18 cellular contexts compared by ENCODE assay signal in the genomic region with DNA sequence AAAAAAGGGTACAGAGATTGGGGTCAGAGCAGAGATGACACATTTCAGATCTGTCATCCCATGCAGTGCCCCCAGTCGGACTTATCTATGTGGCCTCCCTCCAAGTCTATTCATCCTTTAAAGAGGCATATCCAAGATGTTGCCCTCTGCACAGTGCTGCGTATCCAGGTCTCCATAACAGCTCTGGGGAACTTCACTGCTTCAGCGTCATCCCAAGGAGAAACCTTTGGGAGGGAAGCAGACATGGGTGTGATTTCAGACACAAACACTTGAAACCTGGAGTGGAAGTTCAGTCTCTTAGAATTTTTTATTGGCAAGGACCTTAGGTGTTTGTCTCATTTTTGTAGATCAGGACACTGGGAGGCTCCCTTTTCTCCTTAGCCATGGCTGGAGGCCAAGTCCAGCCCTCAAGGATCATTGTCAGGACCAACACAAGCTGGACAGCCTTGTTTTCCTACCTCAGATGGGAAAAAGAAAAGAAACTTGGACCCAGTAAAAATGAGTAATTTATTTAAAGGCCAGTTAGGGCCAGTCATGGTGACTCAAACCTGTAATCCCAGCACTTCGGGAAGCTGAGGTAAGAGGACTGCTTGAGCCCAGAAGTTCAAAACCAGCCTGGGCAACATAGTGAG. TPM values are rescaled to one million over a fixed set of nuclear protein-coding genes. Genes with fewer than 3 reads are reported as not detected.
A peak's percentile ranks its signal among the peaks of the same experiment; 100 is the strongest.
DNase-seq lines count a peak whose midpoint lies in the region; ATAC-seq and TF ChIP-seq lines count a peak whose summit lies in the region.
"Had no signal": no experiment of that assay in that cellular context is flagged by ENCODE, and none has a peak within 500 bp of the region (broad histone marks: within the 10 kb centered on the region; RNA-seq: fewer than 3 reads in every experiment).

No MANE protein-coding gene starts in this region.

- no peaks in the 10 kb centered on the region for H3K9me3 Mint-ChIP-seq in activated T-cell treated with anti-CD3 and anti-CD28 coated beads, Interleukin-2, amount 50 U/mL, for 4 hours

- no peak for TF ChIP-seq POLR2A in adrenal gland (IDR thresholded peaks at IDR 0.05)

- ATAC-seq in HG03139 (IDR thresholded peaks at IDR 0.05; ENCODE audit: unreplicated experiment): no peak
- no peak for ATAC-seq in activated T-cell treated with anti-CD3 and anti-CD28 coated beads, Interleukin-2, amount 50 U/mL, for 4 hours
- no peak for ATAC-seq in HG02840 (IDR thresholded peaks at IDR 0.05; ENCODE audit: low FRiP score, unreplicated experiment)

- H3K36me3 Mint-ChIP-seq in activated T-cell treated with anti-CD3 and anti-CD28 coated beads, Interleukin-2, amount 50 U/mL, for 4 hours (ENCODE audit: insufficient read depth): no peaks in the 10 kb centered on the region

- no peak overlapping the region for H3K4me3 Mint-ChIP-seq in activated T-cell treated with anti-CD3 and anti-CD28 coated beads, Interleukin-2, amount 50 U/mL, for 4 hours

- no peaks in the 10 kb centered on the region for H3K9me3 ChIP-seq in adrenal gland (replicated peaks in 1 of 3)
- H3K9me3 ChIP-seq: HAP-1, suprapubic skin had no signal

- TF ChIP-seq CTCF in adrenal gland (IDR thresholded peaks at IDR 0.05): no peak

- in situ Hi-C loops in Caki2 (cut with HindIII; ENCODE audit: low pct_unique_long_range_greater_than_20kb, low sequenced_read_pairs): no loop called here

- H3K4me1 ChIP-seq in adrenal gland (replicated peaks in 1 of 2): peaks cover 0 to 3% of the 10 kb centered on the region in 2 donors
- H3K4me1 ChIP-seq: Caco-2, HAP-1, suprapubic skin had no signal

- no peak overlapping the region for H3K4me3 ChIP-seq in adrenal gland
- H3K4me3 ChIP-seq: HAP-1, suprapubic skin had no signal

- intact Hi-C loops in adrenal gland (cut with DNase I): loop anchor here in 1 of 2 donors (10.0 kb wide), 1 partner anchor 236 kb away; no protein-coding TSS in a partner anchor

- DNase-seq in Caki2 (ENCODE audit: low read depth) (peak; percentile 38), HT1080 (ENCODE audit: low read depth) (peak; percentile 66), adrenal gland (peak; percentile 68 to 87 (median 80)), iris pigment epithelial cell (ENCODE audit: low read depth) (peak; percentile 11)
- DNase-seq in stimulated activated CD4-positive, alpha-beta T cell treated with anti-CD3 and anti-CD28 coated beads, Interleukin-12 subunit alpha, Interleukin-12 subunit beta, amount 100 ng/mL, for 4 hours: no peak
- DNase-seq in activated T-cell treated with anti-CD3 and anti-CD28 coated beads, Interleukin-2, amount 50 U/mL, for 4 hours: no peak
- DNase-seq: activated CD4-positive, alpha-beta T cell treated with anti-CD3 and anti-CD28 coated beads for 1 hour; aorta; Caco-2; cortex of kidney; islet precursor cell; NCI-H774; occipital lobe; stimulated activated CD4-positive, alpha-beta T cell treated with anti-CD3 and anti-CD28 coated beads, Interleukin-4, amount 100 ng/mL, for 1 hour had no signal

- WGBS in adrenal gland, 4 donors: 33 to 42% (median 37%) methylated on average over 4 of the region's 4 CpGs

- H3K27ac ChIP-seq in adrenal gland: peak overlapping the region in 2 of 5 donors; percentile 24 to 57
- H3K27ac ChIP-seq: suprapubic skin had no signal

- H3K36me3 ChIP-seq in adrenal gland (replicated peaks in 1 of 2): no peaks in the 10 kb centered on the region
- H3K36me3 ChIP-seq: HAP-1, suprapubic skin had no signal

- no peaks in the 10 kb centered on the region for H3K4me1 Mint-ChIP-seq in activated T-cell treated with anti-CD3 and anti-CD28 coated beads, Interleukin-2, amount 50 U/mL, for 4 hours (ENCODE audit: low read depth)

- peaks cover 14% of the 10 kb centered on the region for H3K27me3 Mint-ChIP-seq in activated T-cell treated with anti-CD3 and anti-CD28 coated beads, Interleukin-2, amount 50 U/mL, for 4 hours (ENCODE audit: low read depth)

- no peaks in the 10 kb centered on the region for H3K27me3 ChIP-seq in adrenal gland
- H3K27me3 ChIP-seq: suprapubic skin had no signal

RNA-seq across cellular contexts. Expression of a gene that starts 23.9 kb away (rescaled TPM):
- 9.1 and 18.0 TPM in 2 replicates for total RNA-seq in Caki2 (2014; rRNA removed; shearing (Covaris generic); ENCODE audit: low replicate concordance)
- 26.4 and 28.9 TPM in 2 replicates for total RNA-seq in HT1080 (2014; rRNA removed; shearing (Covaris generic))
- polyA plus RNA-seq in HT1080 (2015; cell fraction: cytosol; rRNA removed): 25.1 and 29.2 TPM in 2 replicates
- polyA plus RNA-seq in HT1080 (2015; cell fraction: nucleus; rRNA removed): 37.2 and 45.1 TPM in 2 replicates
- 10 to 100 TPM; 34.7 to 86.1 (median 67.6) TPM for total RNA-seq in adrenal gland
- 10 to 100 TPM; 35.7 to 55.5 (median 40.8) TPM for polyA plus RNA-seq in adrenal gland
- total RNA-seq in activated T-cell treated with anti-CD3 and anti-CD28 coated beads, Interleukin-2, amount 50 U/mL, for 4 hours: 10 to 100 TPM in 2 of 3 donors, 1 to 10 TPM in 1; 9.8 to 11.2 (median 10.9) TPM

Comparison
In these comparisons a context has a peak if more than half of its experiments do, and no peak if none do; other contexts are left out.
1. DNase-seq: peak in Caki2 (single experiment), HT1080 (single experiment), adrenal gland (7 of 7) and iris pigment epithelial cell (single experiment); none in stimulated activated CD4-positive, alpha-beta T cell treated with anti-CD3 and anti-CD28 coated beads, Interleukin-12 subunit alpha, Interleukin-12 subunit beta, amount 100 ng/mL, for 4 hours (single experiment) and activated T-cell treated with anti-CD3 and anti-CD28 coated beads, Interleukin-2, amount 50 U/mL, for 4 hours (single experiment).